Comparison of ENCODE assay signal across 8 cellular contexts in the genomic region with DNA sequence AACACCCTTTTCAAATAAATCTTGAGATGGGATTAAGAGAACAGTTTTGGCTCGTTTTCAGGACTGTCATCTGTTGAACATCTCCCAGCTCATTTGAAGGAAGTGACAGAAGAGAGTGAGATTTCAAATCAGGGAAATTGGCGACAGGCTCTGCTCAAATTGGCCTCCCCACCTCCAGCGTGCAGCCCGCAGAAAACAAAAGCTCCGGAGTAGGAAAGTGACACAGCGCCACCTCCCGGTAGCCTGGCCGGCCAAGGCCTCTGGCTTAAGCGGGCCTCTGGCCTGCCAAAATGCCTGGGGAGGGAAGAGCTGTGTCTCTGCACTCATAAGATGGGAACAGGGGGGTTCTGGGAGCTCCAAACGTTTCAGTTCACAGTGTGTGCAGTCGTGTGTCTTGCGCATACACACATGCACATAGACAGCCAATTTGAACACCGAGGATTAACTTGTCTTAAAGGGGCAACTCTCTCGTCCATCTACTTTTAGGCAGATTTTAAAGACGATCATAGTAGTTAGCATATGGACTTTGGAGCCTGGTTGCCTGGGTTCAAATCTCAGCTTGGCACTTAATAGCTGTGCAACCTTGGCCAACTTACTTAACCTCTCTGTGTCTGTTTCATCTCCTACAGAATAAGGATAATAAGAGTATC.
DNase-seq lines count a peak whose midpoint lies in the region; TF ChIP-seq lines count a peak whose summit lies in the region.

No MANE protein-coding gene starts in this region.

- TF ChIP-seq CTCF in LNCAP (IDR thresholded peaks at IDR 0.05): peak; percentile 76

- DNase-seq in DMS 273 (lab: John Stamatoyannopoulos, UW; ENCODE audit: unreplicated experiment): peak; percentile 78
- no peak for DNase-seq in DMS 273 treated with DMSO at 0.1 percent for 48 hours (lab: John Stamatoyannopoulos, UW)
- peak; percentile 43 for DNase-seq in H4 (ENCODE audit: low spot score)
- peak; percentile 28 to 38 for DNase-seq in activated CD4-positive, alpha-beta T cell treated with anti-CD3 and anti-CD28 coated beads, Interleukin-2, amount 50 U/mL, for 4 hours
- DNase-seq in effector CD8-positive, alpha-beta T cell (lab: John Stamatoyannopoulos, UW): peak; percentile 8
- peak; percentile 57 to 70 for DNase-seq in lung microvascular endothelial cell (ENCODE audit: low read depth in 2 of 2)
- peak; percentile 23 to 25 for DNase-seq in stimulated activated CD8-positive, alpha-beta memory T cell treated with anti-CD3 and anti-CD28 coated beads, Interleukin-7, amount 100 ng/mL, for 48 hours (ENCODE audit: extremely low read depth in 1 of 2, low read depth in 1 of 2)
